Comparison of ENCODE assay signal across 8 cellular contexts in genomic region chr17:41919840-41920579, GRCh38. TPM values are rescaled to one million over a fixed set of nuclear protein-coding genes. Genes with fewer than 3 reads are reported as not detected.
A peak's percentile ranks its signal among the peaks of the same experiment; 100 is the strongest.
DNase-seq lines count a peak whose midpoint lies in the region; ATAC-seq and TF ChIP-seq lines count a peak whose summit lies in the region.

No MANE protein-coding gene starts in this region.

- H3K4me3 Mint-ChIP-seq in MCF 10A (ENCODE audit: unreplicated experiment) = peak overlapping the region; percentile 87

- H3K9ac ChIP-seq in mesendoderm (ENCODE audit: low read length) = peak overlapping the region; percentile 87

- H3K9me3 Mint-ChIP-seq in MCF 10A (ENCODE audit: unreplicated experiment) = no peaks in the 10 kb centered on the region

- peak in 2 of 3 donors; percentile 40 to 59 for DNase-seq in right cardiac atrium
- no peak for DNase-seq in left ventricle myocardium superior
- DNase-seq in MCF 10A (ENCODE audit: unreplicated experiment) = peak; percentile 69
- peak; percentile 86 for DNase-seq in mesendoderm
- DNase-seq in DMS153 treated with DMSO at 0.1 percent for 48 hours (lab: John Stamatoyannopoulos, UW; ENCODE audit: unreplicated experiment) = no peak
- no peak for DNase-seq in NCI-H748 treated with DMSO at 0.1 percent for 48 hours (lab: John Stamatoyannopoulos, UW)
- no peak for DNase-seq in NOMO-1 treated with DMSO at 0.1 percent for 48 hours (lab: John Stamatoyannopoulos, UW; ENCODE audit: unreplicated experiment)

- peak overlapping the region; percentile 53 for H2BK5ac ChIP-seq in mesendoderm (ENCODE audit: low read length)

- peak overlapping the region; percentile 91 for H3K23ac ChIP-seq in mesendoderm (ENCODE audit: low read length)

- peak overlapping the region; percentile 58 for H3K4ac ChIP-seq in mesendoderm (ENCODE audit: low read depth, low read length)

- H4K8ac ChIP-seq in mesendoderm (ENCODE audit: low read depth, low read length) = no peak overlapping the region

- CTCF ChIA-PET in MCF 10A (lab: Yijun Ruan, JAX) = interaction anchor here (0.5 kb wide), 1 partner anchor 145 kb away, joined by 4 read pairs; no protein-coding TSS in a partner anchor

- H3K27ac ChIP-seq in right cardiac atrium (ENCODE audit: low read length) (peak overlapping the region; percentile 19), mesendoderm (ENCODE audit: low read depth, low read length) (peak overlapping the region; percentile 97)

- no peaks in the 10 kb centered on the region for H3K36me3 ChIP-seq in mesendoderm (ENCODE audit: control insufficient read depth, insufficient read depth, low read length)

- H3K27me3 Mint-ChIP-seq in MCF 10A (ENCODE audit: insufficient read depth, unreplicated experiment) = no peaks in the 10 kb centered on the region

- TF ChIP-seq CTCF in MCF 10A (IDR thresholded peaks at IDR 0.05; ENCODE audit: unreplicated experiment) = no peak

- WGBS in right cardiac atrium = 85% methylated on average over 7 of the region's 7 CpGs
- WGBS in mesendoderm (ENCODE audit: extremely low coverage, insufficient coverage, low lambda C conversion rate) = no CpG with 5 or more reads among the region's 7 CpGs

- intact Hi-C loops in right cardiac atrium (cut with DNase I) (no loop called here), left ventricle myocardium superior (cut with micrococcal nuclease) (no loop called here), MCF 10A (cut with micrococcal nuclease) (no loop called here)

- H3K27ac Mint-ChIP-seq in MCF 10A (ENCODE audit: low read depth, unreplicated experiment) = no peak overlapping the region

- no peaks in the 10 kb centered on the region for H3K9me3 ChIP-seq in right cardiac atrium (ENCODE audit: control insufficient read depth, low read length)

- H3K4me1 ChIP-seq in right cardiac atrium (ENCODE audit: control insufficient read depth, insufficient read depth, low read length) (peaks cover 6% of the 10 kb centered on the region), mesendoderm (ENCODE audit: control insufficient read depth, low read depth, low read length) (peaks cover 24% of the 10 kb centered on the region)

- H3K79me2 ChIP-seq in mesendoderm (ENCODE audit: control insufficient read depth, insufficient read depth, low read length) = peaks cover 37% of the 10 kb centered on the region

- H2BK120ac ChIP-seq in mesendoderm (ENCODE audit: low read depth, low read length) = no peak overlapping the region

- H3K18ac ChIP-seq in mesendoderm (ENCODE audit: low read length) = peak overlapping the region; percentile 15

- peaks cover 15% of the 10 kb centered on the region for H3K4me1 Mint-ChIP-seq in MCF 10A (ENCODE audit: insufficient read depth, unreplicated experiment)

- peaks cover 5% of the 10 kb centered on the region for H3K36me3 Mint-ChIP-seq in MCF 10A (ENCODE audit: insufficient read depth, unreplicated experiment)

- H3K4me2 ChIP-seq in mesendoderm (ENCODE audit: low read length) = peak overlapping the region; percentile 88

- H4K5ac ChIP-seq in mesendoderm (ENCODE audit: low read length) = no peak overlapping the region

- no peak overlapping the region for H2BK15ac ChIP-seq in mesendoderm (replicated peaks; ENCODE audit: low read depth)

- H2AK5ac ChIP-seq in mesendoderm (ENCODE audit: low read length) = peak overlapping the region; percentile 52

- ATAC-seq in right cardiac atrium = no peak
- ATAC-seq in left ventricle myocardium superior = no peak
- ATAC-seq in HG03045 (IDR thresholded peaks at IDR 0.05; ENCODE audit: unreplicated experiment) = no peak

- peak overlapping the region; percentile 98 for H3K56ac ChIP-seq in mesendoderm (ENCODE audit: low read length)

- no peaks in the 10 kb centered on the region for H3K27me3 ChIP-seq in right cardiac atrium (ENCODE audit: control insufficient read depth, insufficient read depth)
- H3K27me3 ChIP-seq in mesendoderm (ENCODE audit: insufficient read depth, low read length, poor library complexity) = no peaks in the 10 kb centered on the region

- no TSS peak for BruUV-seq in MCF 10A (replicated peaks; lab: Mats Ljungman, UMichigan)

- POLR2A ChIA-PET in MCF 10A (lab: Yijun Ruan, JAX) = interaction anchor here (0.5 to 6.0 kb wide), 16 partner anchors 9 to 667 kb away, joined by 3 to 101 read pairs (median 4); partner anchors contain the start of genes CNP, DNAJC7, EIF1 and JUP

- H3K4me3 ChIP-seq in right cardiac atrium (ENCODE audit: low read length) = no peak overlapping the region
- H3K4me3 ChIP-seq in mesendoderm (ENCODE audit: low read length) = no peak overlapping the region

- H3K79me1 ChIP-seq in mesendoderm (ENCODE audit: low read length) = peaks cover 5% of the 10 kb centered on the region

RNA-seq across cellular contexts. Expression of gene ACLY, which starts 1.3 kb away (rescaled TPM):
- total RNA-seq in right cardiac atrium (10 to 100 TPM; 24.7 to 50.8 (median 38.4) TPM), left ventricle myocardium superior (24.5 TPM), MCF 10A (2022) (67.7 and 67.9 TPM in 2 replicates)
- 23.0 TPM for polyA plus RNA-seq in right cardiac atrium
- polyA plus RNA-seq in mesendoderm (2013, experiment 1 of 2) = 188 TPM
- polyA plus RNA-seq in mesendoderm (2013, experiment 2 of 2) = 192 TPM

RNA-seq across cellular contexts. Expression of gene ODAD4, which starts 10.4 kb away (rescaled TPM):
- total RNA-seq in right cardiac atrium = 1 to 10 TPM in 2 of 4 donors, under 1 TPM in 2; 0.71 to 2.0 (median 1.2) TPM
- 0.72 TPM for polyA plus RNA-seq in right cardiac atrium
- 0.52 TPM for total RNA-seq in left ventricle myocardium superior
- total RNA-seq in MCF 10A (2022) = 0.96 and 1.3 TPM in 2 replicates
- polyA plus RNA-seq in mesendoderm (2013, experiment 1 of 2) = 0.63 TPM
- 0.94 TPM for polyA plus RNA-seq in mesendoderm (2013, experiment 2 of 2)

RNA-seq across cellular contexts. Expression of gene CNP, which starts 46.6 kb away (rescaled TPM):
- total RNA-seq in right cardiac atrium = 10 to 100 TPM; 37.1 to 41.1 (median 39.2) TPM
- polyA plus RNA-seq in right cardiac atrium = 32.1 TPM
- 28.6 TPM for total RNA-seq in left ventricle myocardium superior
- 42.6 and 46.2 TPM in 2 replicates for total RNA-seq in MCF 10A (2022)
- polyA plus RNA-seq in mesendoderm (2013, experiment 1 of 2) = 21.5 TPM
- polyA plus RNA-seq in mesendoderm (2013, experiment 2 of 2) = 21.6 TPM

RNA-seq across cellular contexts. Expression of gene KLHL11, which starts 54.8 kb away (rescaled TPM):
- total RNA-seq in right cardiac atrium = 1 to 10 TPM; 5.1 to 6.7 (median 5.5) TPM
- polyA plus RNA-seq in right cardiac atrium = 1.9 TPM
- total RNA-seq in left ventricle myocardium superior = 3.5 TPM
- total RNA-seq in MCF 10A (2022) = 19.1 and 22.3 TPM in 2 replicates
- 3.1 TPM for polyA plus RNA-seq in mesendoderm (2013, experiment 1 of 2)
- 2.8 TPM for polyA plus RNA-seq in mesendoderm (2013, experiment 2 of 2)

Comparison
In these comparisons a context has a peak if more than half of its experiments do, and no peak if none do; other contexts are left out.
1. DNase-seq: peak in right cardiac atrium (2 of 3), MCF 10A (single experiment) and mesendoderm (single experiment); none in left ventricle myocardium superior (single experiment), DMS153 treated with DMSO at 0.1 percent for 48 hours (single experiment), NCI-H748 treated with DMSO at 0.1 percent for 48 hours (single experiment) and NOMO-1 treated with DMSO at 0.1 percent for 48 hours (single experiment).